Comparison of ENCODE assay signal across 1 cellular context in the genomic region with DNA sequence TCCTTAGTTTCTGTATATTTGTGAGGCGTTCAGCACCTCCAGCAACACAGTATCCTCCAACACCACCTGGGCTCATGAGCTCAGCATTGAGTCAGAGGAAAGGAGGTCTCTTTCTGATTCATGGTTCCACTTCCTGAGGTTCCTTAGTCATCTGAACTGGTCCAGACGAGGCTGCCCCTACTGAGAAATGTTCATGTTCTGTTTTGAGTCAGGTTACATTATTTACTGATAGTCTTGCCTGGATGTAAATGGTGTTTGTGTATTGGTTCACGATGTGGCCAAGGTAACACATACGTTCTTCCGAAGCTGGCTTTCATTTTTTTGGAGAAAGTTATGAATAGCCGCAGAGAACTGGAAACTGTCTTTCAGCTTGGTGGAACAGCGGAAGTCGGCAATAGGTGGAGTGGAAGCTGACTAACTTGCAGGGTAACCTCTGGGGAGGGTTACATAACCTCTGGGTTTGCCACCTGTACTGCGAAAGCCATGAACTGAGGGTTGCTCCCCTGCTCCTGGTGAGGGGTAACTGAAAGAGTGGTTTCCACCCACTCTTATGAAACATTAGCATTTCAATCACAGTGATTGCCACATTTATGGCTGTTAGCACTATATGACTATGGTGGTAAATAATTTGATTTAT.
TF ChIP-seq lines count a peak whose summit lies in the region.

No MANE protein-coding gene starts in this region.

TF ChIP-seq in HepG2, 621 proteins besides CTCF, POLR2A, EP300 and RAD21 (continued from another document):
- TF ChIP-seq, protein P1, sequence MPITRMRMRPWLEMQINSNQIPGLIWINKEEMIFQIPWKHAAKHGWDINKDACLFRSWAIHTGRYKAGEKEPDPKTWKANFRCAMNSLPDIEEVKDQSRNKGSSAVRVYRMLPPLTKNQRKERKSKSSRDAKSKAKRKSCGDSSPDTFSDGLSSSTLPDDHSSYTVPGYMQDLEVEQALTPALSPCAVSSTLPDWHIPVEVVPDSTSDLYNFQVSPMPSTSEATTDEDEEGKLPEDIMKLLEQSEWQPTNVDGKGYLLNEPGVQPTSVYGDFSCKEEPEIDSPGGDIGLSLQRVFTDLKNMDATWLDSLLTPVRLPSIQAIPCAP (CRISPR knock-in tag; IDR thresholded peaks at IDR 0.05; ENCODE audit: low read depth) = no peak
- TF ChIP-seq TAF15 (IDR thresholded peaks at IDR 0.05; ENCODE audit: low read depth, low read length, poor library complexity, severe bottlenecking) = no peak
- no peak for TF ChIP-seq ZSCAN21 (CRISPR knock-in tag; IDR thresholded peaks at IDR 0.05; ENCODE audit: borderline replicate concordance)
- TF ChIP-seq ZNF780A (CRISPR knock-in tag; IDR thresholded peaks at IDR 0.05) = no peak
- TF ChIP-seq IKZF1 (IDR thresholded peaks at IDR 0.05) = no peak
- no peak for TF ChIP-seq SOX6 (IDR thresholded peaks at IDR 0.05)
- TF ChIP-seq SOX6 (CRISPR knock-in tag; IDR thresholded peaks at IDR 0.05) = no peak
- no peak for TF ChIP-seq KLF13 (CRISPR knock-in tag; IDR thresholded peaks at IDR 0.05)
- TF ChIP-seq, protein P2, sequence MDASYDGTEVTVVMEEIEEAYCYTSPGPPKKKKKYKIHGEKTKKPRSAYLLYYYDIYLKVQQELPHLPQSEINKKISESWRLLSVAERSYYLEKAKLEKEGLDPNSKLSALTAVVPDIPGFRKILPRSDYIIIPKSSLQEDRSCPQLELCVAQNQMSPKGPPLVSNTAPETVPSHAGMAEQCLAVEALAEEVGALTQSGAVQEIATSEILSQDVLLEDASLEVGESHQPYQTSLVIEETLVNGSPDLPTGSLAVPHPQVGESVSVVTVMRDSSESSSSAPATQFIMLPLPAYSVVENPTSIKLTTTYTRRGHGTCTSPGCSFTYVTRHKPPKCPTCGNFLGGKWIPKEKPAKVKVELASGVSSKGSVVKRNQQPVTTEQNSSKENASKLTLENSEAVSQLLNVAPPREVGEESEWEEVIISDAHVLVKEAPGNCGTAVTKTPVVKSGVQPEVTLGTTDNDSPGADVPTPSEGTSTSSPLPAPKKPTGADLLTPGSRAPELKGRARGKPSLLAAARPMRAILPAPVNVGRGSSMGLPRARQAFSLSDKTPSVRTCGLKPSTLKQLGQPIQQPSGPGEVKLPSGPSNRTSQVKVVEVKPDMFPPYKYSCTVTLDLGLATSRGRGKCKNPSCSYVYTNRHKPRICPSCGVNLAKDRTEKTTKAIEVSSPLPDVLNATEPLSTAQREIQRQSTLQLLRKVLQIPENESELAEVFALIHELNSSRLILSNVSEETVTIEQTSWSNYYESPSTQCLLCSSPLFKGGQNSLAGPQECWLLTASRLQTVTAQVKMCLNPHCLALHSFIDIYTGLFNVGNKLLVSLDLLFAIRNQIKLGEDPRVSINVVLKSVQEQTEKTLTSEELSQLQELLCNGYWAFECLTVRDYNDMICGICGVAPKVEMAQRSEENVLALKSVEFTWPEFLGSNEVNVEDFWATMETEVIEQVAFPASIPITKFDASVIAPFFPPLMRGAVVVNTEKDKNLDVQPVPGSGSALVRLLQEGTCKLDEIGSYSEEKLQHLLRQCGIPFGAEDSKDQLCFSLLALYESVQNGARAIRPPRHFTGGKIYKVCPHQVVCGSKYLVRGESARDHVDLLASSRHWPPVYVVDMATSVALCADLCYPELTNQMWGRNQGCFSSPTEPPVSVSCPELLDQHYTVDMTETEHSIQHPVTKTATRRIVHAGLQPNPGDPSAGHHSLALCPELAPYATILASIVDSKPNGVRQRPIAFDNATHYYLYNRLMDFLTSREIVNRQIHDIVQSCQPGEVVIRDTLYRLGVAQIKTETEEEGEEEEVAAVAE (CRISPR knock-in tag; IDR thresholded peaks at IDR 0.05; ENCODE audit: borderline replicate concordance) = no peak
- TF ChIP-seq, protein P3, sequence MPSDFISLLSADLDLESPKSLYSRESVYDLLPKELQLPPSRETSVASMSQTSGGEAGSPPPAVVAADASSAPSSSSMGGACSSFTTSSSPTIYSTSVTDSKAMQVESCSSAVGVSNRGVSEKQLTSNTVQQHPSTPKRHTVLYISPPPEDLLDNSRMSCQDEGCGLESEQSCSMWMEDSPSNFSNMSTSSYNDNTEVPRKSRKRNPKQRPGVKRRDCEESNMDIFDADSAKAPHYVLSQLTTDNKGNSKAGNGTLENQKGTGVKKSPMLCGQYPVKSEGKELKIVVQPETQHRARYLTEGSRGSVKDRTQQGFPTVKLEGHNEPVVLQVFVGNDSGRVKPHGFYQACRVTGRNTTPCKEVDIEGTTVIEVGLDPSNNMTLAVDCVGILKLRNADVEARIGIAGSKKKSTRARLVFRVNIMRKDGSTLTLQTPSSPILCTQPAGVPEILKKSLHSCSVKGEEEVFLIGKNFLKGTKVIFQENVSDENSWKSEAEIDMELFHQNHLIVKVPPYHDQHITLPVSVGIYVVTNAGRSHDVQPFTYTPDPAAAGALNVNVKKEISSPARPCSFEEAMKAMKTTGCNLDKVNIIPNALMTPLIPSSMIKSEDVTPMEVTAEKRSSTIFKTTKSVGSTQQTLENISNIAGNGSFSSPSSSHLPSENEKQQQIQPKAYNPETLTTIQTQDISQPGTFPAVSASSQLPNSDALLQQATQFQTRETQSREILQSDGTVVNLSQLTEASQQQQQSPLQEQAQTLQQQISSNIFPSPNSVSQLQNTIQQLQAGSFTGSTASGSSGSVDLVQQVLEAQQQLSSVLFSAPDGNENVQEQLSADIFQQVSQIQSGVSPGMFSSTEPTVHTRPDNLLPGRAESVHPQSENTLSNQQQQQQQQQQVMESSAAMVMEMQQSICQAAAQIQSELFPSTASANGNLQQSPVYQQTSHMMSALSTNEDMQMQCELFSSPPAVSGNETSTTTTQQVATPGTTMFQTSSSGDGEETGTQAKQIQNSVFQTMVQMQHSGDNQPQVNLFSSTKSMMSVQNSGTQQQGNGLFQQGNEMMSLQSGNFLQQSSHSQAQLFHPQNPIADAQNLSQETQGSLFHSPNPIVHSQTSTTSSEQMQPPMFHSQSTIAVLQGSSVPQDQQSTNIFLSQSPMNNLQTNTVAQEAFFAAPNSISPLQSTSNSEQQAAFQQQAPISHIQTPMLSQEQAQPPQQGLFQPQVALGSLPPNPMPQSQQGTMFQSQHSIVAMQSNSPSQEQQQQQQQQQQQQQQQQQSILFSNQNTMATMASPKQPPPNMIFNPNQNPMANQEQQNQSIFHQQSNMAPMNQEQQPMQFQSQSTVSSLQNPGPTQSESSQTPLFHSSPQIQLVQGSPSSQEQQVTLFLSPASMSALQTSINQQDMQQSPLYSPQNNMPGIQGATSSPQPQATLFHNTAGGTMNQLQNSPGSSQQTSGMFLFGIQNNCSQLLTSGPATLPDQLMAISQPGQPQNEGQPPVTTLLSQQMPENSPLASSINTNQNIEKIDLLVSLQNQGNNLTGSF (CRISPR knock-in tag; IDR thresholded peaks at IDR 0.05) = no peak
- TF ChIP-seq, protein P4, sequence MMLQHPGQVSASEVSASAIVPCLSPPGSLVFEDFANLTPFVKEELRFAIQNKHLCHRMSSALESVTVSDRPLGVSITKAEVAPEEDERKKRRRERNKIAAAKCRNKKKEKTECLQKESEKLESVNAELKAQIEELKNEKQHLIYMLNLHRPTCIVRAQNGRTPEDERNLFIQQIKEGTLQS (CRISPR knock-in tag; IDR thresholded peaks at IDR 0.05) = no peak
- TF ChIP-seq ZNF335 (CRISPR knock-in tag; IDR thresholded peaks at IDR 0.05) = no peak
- TF ChIP-seq, protein P5, sequence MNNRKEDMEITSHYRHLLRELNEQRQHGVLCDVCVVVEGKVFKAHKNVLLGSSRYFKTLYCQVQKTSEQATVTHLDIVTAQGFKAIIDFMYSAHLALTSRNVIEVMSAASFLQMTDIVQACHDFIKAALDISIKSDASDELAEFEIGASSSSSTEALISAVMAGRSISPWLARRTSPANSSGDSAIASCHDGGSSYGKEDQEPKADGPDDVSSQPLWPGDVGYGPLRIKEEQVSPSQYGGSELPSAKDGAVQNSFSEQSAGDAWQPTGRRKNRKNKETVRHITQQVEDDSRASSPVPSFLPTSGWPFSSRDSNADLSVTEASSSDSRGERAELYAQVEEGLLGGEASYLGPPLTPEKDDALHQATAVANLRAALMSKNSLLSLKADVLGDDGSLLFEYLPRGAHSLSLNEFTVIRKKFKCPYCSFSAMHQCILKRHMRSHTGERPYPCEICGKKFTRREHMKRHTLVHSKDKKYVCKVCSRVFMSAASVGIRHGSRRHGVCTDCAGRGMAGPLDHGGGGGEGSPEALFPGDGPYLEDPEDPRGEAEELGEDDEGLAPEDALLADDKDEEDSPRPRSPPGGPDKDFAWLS (CRISPR knock-in tag; IDR thresholded peaks at IDR 0.05; ENCODE audit: borderline replicate concordance) = no peak
TF ChIP-seq in HepG2: peak in this region for 0.
